ENCODE assay signal across 8 cellular contexts in genomic region chr5:74648835-74649286, GRCh38. TPM values are rescaled to one million over a fixed set of nuclear protein-coding genes. Genes with fewer than 3 reads are reported as not detected.
A peak's percentile ranks its signal among the peaks of the same experiment; 100 is the strongest.
DNase-seq lines count a peak whose midpoint lies in the region; ATAC-seq, FAIRE-seq and TF ChIP-seq lines count a peak whose summit lies in the region.

No MANE protein-coding gene starts in this region.

- H3K9me3 Mint-ChIP-seq in T-helper 2 cell treated with Interferon-gamma antibody and Interleukin-4, amounts not matched to agents 5 μg/mL and 100 μg/mL, for 36 hours, result no peaks in the 10 kb centered on the region
- H3K9me3 Mint-ChIP-seq in naive thymus-derived CD8-positive, alpha-beta T cell, result no peaks in the 10 kb centered on the region

- POLR2A ChIA-PET in naive thymus-derived CD8-positive, alpha-beta T cell (lab: Charles Lee), result no interaction called here

- ATAC-seq in activated CD4-positive, CD25-positive, alpha-beta regulatory T cell treated with anti-CD3 and anti-CD28 coated beads, Interleukin-2, amount 50 U/mL, for 24 hours, result peak; percentile 72 to 78
- ATAC-seq in esophagus mucosa (peak; percentile 62), GM18511 (IDR thresholded peaks at IDR 0.05; ENCODE audit: unreplicated experiment) (no peak)
- ATAC-seq in naive thymus-derived CD8-positive, alpha-beta T cell, result peak; percentile 73 to 80

- no peak for DNase-seq in activated CD4-positive, CD25-positive, alpha-beta regulatory T cell (lab: John Stamatoyannopoulos, UW)
- DNase-seq in H54 (ENCODE audit: insufficient read length, low spot score) (peak; percentile 52), NCI-H1105 (lab: John Stamatoyannopoulos, UW) (peak; percentile 29)
- DNase-seq in T-helper 2 cell treated with Interferon-gamma antibody and Interleukin-4, amounts not matched to agents 5 μg/mL and 100 μg/mL, for 36 hours (ENCODE audit: low spot score), result peak; percentile 40
- peak in 7 of 10 donors; percentile 4 to 70 (median 26) for DNase-seq in naive thymus-derived CD8-positive, alpha-beta T cell

- H3K4me1 Mint-ChIP-seq in T-helper 2 cell treated with Interferon-gamma antibody and Interleukin-4, amounts not matched to agents 5 μg/mL and 100 μg/mL, for 36 hours (ENCODE audit: low read depth), result no peaks in the 10 kb centered on the region
- H3K4me1 Mint-ChIP-seq in naive thymus-derived CD8-positive, alpha-beta T cell, result no peaks in the 10 kb centered on the region

- no peak for FAIRE-seq in H54 (lab: Jason Lieb, UNC)

- no peak overlapping the region for H3K4me3 Mint-ChIP-seq in T-helper 2 cell treated with Interferon-gamma antibody and Interleukin-4, amounts not matched to agents 5 μg/mL and 100 μg/mL, for 36 hours
- H3K4me3 Mint-ChIP-seq in naive thymus-derived CD8-positive, alpha-beta T cell, result no peak overlapping the region

- H3K36me3 Mint-ChIP-seq in T-helper 2 cell treated with Interferon-gamma antibody and Interleukin-4, amounts not matched to agents 5 μg/mL and 100 μg/mL, for 36 hours (ENCODE audit: low read depth), result no peaks in the 10 kb centered on the region
- no peaks in the 10 kb centered on the region for H3K36me3 Mint-ChIP-seq in naive thymus-derived CD8-positive, alpha-beta T cell

- peaks cover 36% of the 10 kb centered on the region for H3K27me3 Mint-ChIP-seq in T-helper 2 cell treated with Interferon-gamma antibody and Interleukin-4, amounts not matched to agents 5 μg/mL and 100 μg/mL, for 36 hours (ENCODE audit: low read depth)
- peaks cover 0 to 7% (median 3%) of the 10 kb centered on the region in 5 donors for H3K27me3 Mint-ChIP-seq in naive thymus-derived CD8-positive, alpha-beta T cell

- H3K27ac Mint-ChIP-seq in T-helper 2 cell treated with Interferon-gamma antibody and Interleukin-4, amounts not matched to agents 5 μg/mL and 100 μg/mL, for 36 hours, result no peak overlapping the region
- H3K27ac Mint-ChIP-seq in naive thymus-derived CD8-positive, alpha-beta T cell, result no peak overlapping the region

- no peak for TF ChIP-seq POLR2A in H54 (IDR thresholded peaks at IDR 0.05; ENCODE audit: low read depth, low read length)

RNA-seq across cellular contexts. Expression of gene ENC1, which starts 8.3 kb away (rescaled TPM):
- 2.6 TPM for total RNA-seq in esophagus mucosa
- total RNA-seq in naive thymus-derived CD8-positive, alpha-beta T cell, result under 1 TPM; 0.65 to 0.91 TPM
- 1 to 10 TPM in 1 of 3 donors, under 1 TPM in 1, not detected in 1; 0.05 to 6.4 TPM for polyA plus RNA-seq in naive thymus-derived CD8-positive, alpha-beta T cell

RNA-seq across cellular contexts. Expression of gene HEXB, which starts 36.2 kb away (rescaled TPM):
- total RNA-seq in esophagus mucosa, result 52.6 TPM
- total RNA-seq in naive thymus-derived CD8-positive, alpha-beta T cell, result 10 to 100 TPM; 48.9 to 51.0 TPM
- 100 to 1,000 TPM in 1 of 3 donors, 10 to 100 TPM in 2; 64.5 to 120 (median 73.6) TPM for polyA plus RNA-seq in naive thymus-derived CD8-positive, alpha-beta T cell

Comparison
In these comparisons a context has a peak if more than half of its experiments do, and no peak if none do; other contexts are left out.
1. DNase-seq: peak in H54 (single experiment), NCI-H1105 (single experiment), T-helper 2 cell treated with Interferon-gamma antibody and Interleukin-4, amounts not matched to agents 5 μg/mL and 100 μg/mL, for 36 hours (single experiment) and naive thymus-derived CD8-positive, alpha-beta T cell (7 of 10); none in activated CD4-positive, CD25-positive, alpha-beta regulatory T cell (0 of 4).